In the genomic region with DNA sequence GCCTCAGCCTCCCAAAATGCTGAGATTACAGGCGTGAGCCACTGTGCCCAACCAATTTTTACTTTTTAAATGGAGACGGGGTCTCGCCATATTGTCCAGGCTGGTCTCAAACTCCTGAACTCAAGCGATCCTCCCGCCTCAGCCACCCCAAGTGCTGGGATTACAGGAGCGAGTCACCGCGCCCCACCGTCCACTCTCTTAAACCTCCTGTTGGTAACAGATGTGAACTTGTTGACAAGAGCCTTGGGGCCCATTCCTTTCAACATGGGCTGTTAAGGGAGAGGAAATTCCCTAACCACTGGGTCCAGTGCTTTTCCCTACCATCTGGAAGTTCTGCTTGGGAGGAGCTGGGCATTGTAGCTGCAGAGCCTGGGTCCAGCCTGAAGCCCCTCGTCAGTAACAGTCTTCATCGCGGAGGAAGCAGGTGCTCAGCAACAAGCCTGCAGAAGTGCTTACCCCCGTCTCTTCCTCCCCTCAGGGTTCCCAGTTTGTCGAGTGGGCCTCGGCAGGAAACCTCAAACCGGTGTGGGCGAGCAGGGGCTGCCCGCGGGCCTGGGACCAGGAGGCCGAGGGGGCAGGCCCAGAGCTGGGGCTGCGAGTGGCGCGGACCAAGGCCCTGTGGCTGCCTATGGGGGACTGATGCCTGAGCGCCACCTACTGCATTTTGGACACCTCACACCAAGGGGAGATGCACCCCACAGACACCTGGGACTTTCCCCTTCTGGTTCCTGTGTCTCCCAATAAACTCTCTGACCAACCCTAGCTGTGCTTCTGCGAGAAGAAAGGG, we compare ENCODE assay signal across 8 cellular contexts. TPM values are rescaled to one million over a fixed set of nuclear protein-coding genes. Genes with fewer than 3 reads are reported as not detected.
DNase-seq lines count a peak whose midpoint lies in the region; ATAC-seq, FAIRE-seq and TF ChIP-seq lines count a peak whose summit lies in the region.

No MANE protein-coding gene starts in this region.

- H4K20me1 ChIP-seq in keratinocyte (ENCODE audit: control insufficient read depth, extremely low read depth, insufficient read depth, low read length) (no peaks in the 10 kb centered on the region), neural progenitor cell (ENCODE audit: low read depth) (no peaks in the 10 kb centered on the region)

- H3K4me1 Mint-ChIP-seq in neural progenitor cell, result peaks cover 6% of the 10 kb centered on the region

- no peak overlapping the region for H3K4me2 ChIP-seq in keratinocyte (ENCODE audit: control insufficient read depth, extremely low read depth, insufficient read depth, low read depth, low read length)
- no peak overlapping the region for H3K4me2 ChIP-seq in neural progenitor cell

- H3K9ac ChIP-seq in keratinocyte (ENCODE audit: control insufficient read depth, extremely low read depth, insufficient read depth, low read length), result no peak overlapping the region
- no peak overlapping the region for H3K9ac ChIP-seq in neural progenitor cell

- H3K9me3 ChIP-seq in heart left ventricle (no peaks in the 10 kb centered on the region), keratinocyte (ENCODE audit: control insufficient read depth, low read depth, low read length) (no peaks in the 10 kb centered on the region), neural progenitor cell (ENCODE audit: low read depth) (no peaks in the 10 kb centered on the region)

- H3K27me3 ChIP-seq in heart left ventricle (peaks cover 0 to 6% (median 0%) of the 10 kb centered on the region in 9 donors), keratinocyte (ENCODE audit: control insufficient read depth, extremely low read depth, insufficient read depth, low read length) (peaks cover 4% of the 10 kb centered on the region), neural progenitor cell (peaks cover 10% of the 10 kb centered on the region)

- peaks cover 6% of the 10 kb centered on the region for H3K27me3 Mint-ChIP-seq in neural progenitor cell (ENCODE audit: insufficient read depth, low read depth)

- H2AFZ ChIP-seq in keratinocyte (ENCODE audit: control insufficient read depth, low read length) (no peak overlapping the region), neural progenitor cell (replicated peaks) (no peak overlapping the region)

- TF ChIP-seq POLR2A in heart left ventricle (IDR thresholded peaks at IDR 0.05), result no peak

- intact Hi-C loops in heart left ventricle (cut with DNase I), result loop anchor here in 1 of 10 donors (2.0 kb wide), 1 partner anchor 17 kb away; a partner anchor contains a TSS
- intact Hi-C loops in Right ventricle myocardium inferior (cut with DNase I), result no loop called here

- no peaks in the 10 kb centered on the region for H3K9me1 ChIP-seq in keratinocyte (ENCODE audit: control insufficient read depth, extremely low read depth, insufficient read depth, low read length)

- peak overlapping the region in 1 of 12 donors; percentile 5 for H3K4me3 ChIP-seq in heart left ventricle
- H3K4me3 ChIP-seq in keratinocyte (ENCODE audit: control insufficient read depth in 2 of 3, extremely low read depth in 1 of 3, insufficient read depth in 2 of 3, low read depth in 1 of 3, low read length in 3 of 3), result no peak overlapping the region
- no peak overlapping the region for H3K4me3 ChIP-seq in neural progenitor cell

- H3K27ac Mint-ChIP-seq in neural progenitor cell, result no peak overlapping the region

- H3K79me2 ChIP-seq in keratinocyte (ENCODE audit: control insufficient read depth, insufficient read depth, low read length) (no peaks in the 10 kb centered on the region), neural progenitor cell (ENCODE audit: low read depth) (no peaks in the 10 kb centered on the region)

- H3K4me3 Mint-ChIP-seq in neural progenitor cell, result no peak overlapping the region

- H3F3A ChIP-seq in neural progenitor cell (ENCODE audit: low read depth), result peaks cover 13% of the 10 kb centered on the region

- ATAC-seq in heart left ventricle, result no peak
- ATAC-seq in Right ventricle myocardium inferior, result no peak
- peak; percentile 43 for ATAC-seq in HG03457 (IDR thresholded peaks at IDR 0.05; ENCODE audit: unreplicated experiment)

- no peak for FAIRE-seq in keratinocyte (lab: Jason Lieb, UNC)

- DNase-seq in heart left ventricle (peak in 1 of 5 donors; percentile 77), Right ventricle myocardium inferior (ENCODE audit: missing footprints) (no peak), keratinocyte (ENCODE audit: low read depth, low spot score) (no peak), NOMO-1 treated with DMSO at 0.1 percent for 48 hours (lab: John Stamatoyannopoulos, UW; ENCODE audit: unreplicated experiment) (no peak), amygdala (lab: John Stamatoyannopoulos, UW) (no peak), neural progenitor cell (ENCODE audit: low spot score) (no peak)
- peak; percentile 64 for DNase-seq in activated CD8-positive, alpha-beta memory T cell treated with anti-CD3 and anti-CD28 coated beads, Interleukin-2, amount 50 U/mL, for 1 hour (ENCODE audit: extremely low read depth)

- peaks cover 7% of the 10 kb centered on the region for H3K36me3 Mint-ChIP-seq in neural progenitor cell

- H3K27ac ChIP-seq in heart left ventricle (peak overlapping the region in 11 of 12 donors; percentile 59 to 85 (median 74)), keratinocyte (ENCODE audit: control insufficient read depth, insufficient read depth, low read length) (no peak overlapping the region), neural progenitor cell (no peak overlapping the region)

- TF ChIP-seq CTCF in heart left ventricle (IDR thresholded peaks at IDR 0.05) (peak in 2 of 12 donors; percentile 4 to 17), keratinocyte (optimal IDR thresholded peaks at IDR 0.05 in 1 of 3, IDR thresholded peaks at IDR 0.05 in 1 of 3, conservative IDR thresholded peaks at IDR 0.05 in 1 of 3; ENCODE audit: extremely low read depth in 1 of 3, insufficient read depth in 2 of 3, low read length in 3 of 3) (peak; percentile 12 to 68 (median 46)), neural progenitor cell (IDR thresholded peaks at IDR 0.05) (no peak)

- H3K36me3 ChIP-seq in heart left ventricle, result peaks cover 0 to 21% (median 6%) of the 10 kb centered on the region in 9 donors
- peaks cover 0 to 2% of the 10 kb centered on the region in 2 experiments for H3K36me3 ChIP-seq in keratinocyte (ENCODE audit: control insufficient read depth in 2 of 2, extremely low read depth in 1 of 2, insufficient read depth in 2 of 2, low read length in 2 of 2)
- no peaks in the 10 kb centered on the region for H3K36me3 ChIP-seq in neural progenitor cell

- 83 to 95% (median 91%) methylated on average over 14 to 25 of the region's 25 CpGs for WGBS in heart left ventricle, 4 donors

- dilution Hi-C loops in keratinocyte (cut with MboI; ENCODE audit: extremely low pct_ligation_motif_present, low sequenced_read_pairs), result no loop called here

- H3K4me1 ChIP-seq in heart left ventricle (peaks cover 0 to 46% (median 19%) of the 10 kb centered on the region in 12 donors), keratinocyte (ENCODE audit: control insufficient read depth, extremely low read depth, insufficient read depth, low read length) (peaks cover 18% of the 10 kb centered on the region), neural progenitor cell (peaks cover 13% of the 10 kb centered on the region)

- H3K9me3 Mint-ChIP-seq in neural progenitor cell, result no peaks in the 10 kb centered on the region

RNA-seq across cellular contexts. Expression of a gene that starts 4.0 kb away (rescaled TPM):
- 10 to 100 TPM in 1 of 9 donors, 1 to 10 TPM in 8; 1.7 to 13.4 (median 2.4) TPM for total RNA-seq in heart left ventricle
- 1 to 10 TPM; 2.9 to 5.5 TPM for polyA plus RNA-seq in heart left ventricle
- total RNA-seq in Right ventricle myocardium inferior, result 4.7 TPM
- polyA plus RNA-seq in keratinocyte, result 0.80 to 1.7 TPM (median 1.3 TPM) in 3 replicates
- not detected for polyA plus RNA-seq in keratinocyte (2011; ENCODE audit: low read depth)
- polyA plus RNA-seq in keratinocyte (2011; cell fraction: cytosol; rRNA removed), result 0.53 and 1.6 TPM in 2 replicates
- 0.76 and 0.95 TPM in 2 replicates for polyA plus RNA-seq in keratinocyte (2011; cell fraction: nucleus; rRNA removed)
- polyA plus RNA-seq in keratinocyte (2012; ENCODE audit: low replicate concordance), result 0.47 and 4.0 TPM in 2 replicates
- 1.2 to 4.6 TPM in 2 of 3 replicates, not detected in the other for polyA minus RNA-seq in keratinocyte
- polyA minus RNA-seq in keratinocyte (2011; cell fraction: cytosol; rRNA and poly(A)+ RNA removed), result 2.5 TPM
- polyA minus RNA-seq in keratinocyte (2011; cell fraction: nucleus; rRNA and poly(A)+ RNA removed), result 0.53 TPM in 1 of 2 replicates, not detected in the other
- total RNA-seq in neural progenitor cell (ENCODE audit: low replicate concordance), result 0.24 and 0.96 TPM in 2 replicates

RNA-seq across cellular contexts. Expression of a gene that starts 17.0 kb away (rescaled TPM):
- total RNA-seq in heart left ventricle, result 10 to 100 TPM in 2 of 9 donors, 1 to 10 TPM in 7; 3.4 to 18.6 (median 8.5) TPM
- 10 to 100 TPM in 1 of 2 donors, 1 to 10 TPM in 1; 7.3 to 11.7 TPM for polyA plus RNA-seq in heart left ventricle
- total RNA-seq in Right ventricle myocardium inferior, result 12.7 TPM
- polyA plus RNA-seq in keratinocyte, result 7.1 to 12.2 TPM (median 9.8 TPM) in 3 replicates
- polyA plus RNA-seq in keratinocyte (2011; ENCODE audit: low read depth), result 4.1 TPM
- 3.8 and 12.0 TPM in 2 replicates for polyA plus RNA-seq in keratinocyte (2011; cell fraction: cytosol; rRNA removed)
- 16.6 and 27.7 TPM in 2 replicates for polyA plus RNA-seq in keratinocyte (2011; cell fraction: nucleus; rRNA removed)
- 11.2 and 20.9 TPM in 2 replicates for polyA plus RNA-seq in keratinocyte (2012; ENCODE audit: low replicate concordance)
- 8.6 to 12.1 TPM (median 8.6 TPM) in 3 replicates for polyA minus RNA-seq in keratinocyte
- 55.1 TPM for polyA minus RNA-seq in keratinocyte (2011; cell fraction: cytosol; rRNA and poly(A)+ RNA removed)
- polyA minus RNA-seq in keratinocyte (2011; cell fraction: nucleus; rRNA and poly(A)+ RNA removed), result 17.8 and 19.5 TPM in 2 replicates
- 14.7 and 77.6 TPM in 2 replicates for total RNA-seq in neural progenitor cell (ENCODE audit: low replicate concordance)

RNA-seq across cellular contexts. Expression of a gene that starts 17.4 kb away (rescaled TPM):
- 1,000 to 10,000 TPM in 8 of 9 donors, 100 to 1,000 TPM in 1; 876 to 1,739 (median 1,261) TPM for total RNA-seq in heart left ventricle
- polyA plus RNA-seq in heart left ventricle, result 1,000 to 10,000 TPM; 1,194 to 2,850 TPM
- 1,486 TPM for total RNA-seq in Right ventricle myocardium inferior
- polyA plus RNA-seq in keratinocyte, result 1,826 to 4,676 TPM (median 3,383 TPM) in 3 replicates
- 1,172 TPM for polyA plus RNA-seq in keratinocyte (2011; ENCODE audit: low read depth)
- polyA plus RNA-seq in keratinocyte (2011; cell fraction: cytosol; rRNA removed), result 2,271 and 4,389 TPM in 2 replicates
- 847 and 1,123 TPM in 2 replicates for polyA plus RNA-seq in keratinocyte (2011; cell fraction: nucleus; rRNA removed)
- polyA plus RNA-seq in keratinocyte (2012; ENCODE audit: low replicate concordance), result 3,372 and 3,518 TPM in 2 replicates
- 834 to 2,199 TPM (median 1,514 TPM) in 3 replicates for polyA minus RNA-seq in keratinocyte
- polyA minus RNA-seq in keratinocyte (2011; cell fraction: cytosol; rRNA and poly(A)+ RNA removed), result 1,948 TPM
- polyA minus RNA-seq in keratinocyte (2011; cell fraction: nucleus; rRNA and poly(A)+ RNA removed), result 676 and 708 TPM in 2 replicates
- 2,053 and 3,348 TPM in 2 replicates for total RNA-seq in neural progenitor cell (ENCODE audit: low replicate concordance)

RNA-seq across cellular contexts. Expression of a gene that starts 18.4 kb away (rescaled TPM):
- 10 to 100 TPM; 16.3 to 49.9 (median 31.1) TPM for total RNA-seq in heart left ventricle
- polyA plus RNA-seq in heart left ventricle, result 10 to 100 TPM; 22.6 to 57.6 TPM
- 32.4 TPM for total RNA-seq in Right ventricle myocardium inferior
- polyA plus RNA-seq in keratinocyte, result 29.0 to 40.7 TPM (median 37.8 TPM) in 3 replicates
- polyA plus RNA-seq in keratinocyte (2011; ENCODE audit: low read depth), result 28.1 TPM
- polyA plus RNA-seq in keratinocyte (2011; cell fraction: cytosol; rRNA removed), result 21.0 and 30.4 TPM in 2 replicates
- 52.1 and 56.4 TPM in 2 replicates for polyA plus RNA-seq in keratinocyte (2011; cell fraction: nucleus; rRNA removed)
- 37.2 and 37.3 TPM in 2 replicates for polyA plus RNA-seq in keratinocyte (2012; ENCODE audit: low replicate concordance)
- 23.7 to 31.4 TPM (median 26.2 TPM) in 3 replicates for polyA minus RNA-seq in keratinocyte
- polyA minus RNA-seq in keratinocyte (2011; cell fraction: cytosol; rRNA and poly(A)+ RNA removed), result 20.5 TPM
- 8.1 and 17.3 TPM in 2 replicates for polyA minus RNA-seq in keratinocyte (2011; cell fraction: nucleus; rRNA and poly(A)+ RNA removed)
- total RNA-seq in neural progenitor cell (ENCODE audit: low replicate concordance), result 133 and 168 TPM in 2 replicates

RNA-seq across cellular contexts. Expression of a gene that starts 26.2 kb away (rescaled TPM):
- 1,000 to 10,000 TPM in 5 of 9 donors, 100 to 1,000 TPM in 4; 778 to 1,895 (median 1,011) TPM for total RNA-seq in heart left ventricle
- 1,000 to 10,000 TPM; 2,258 to 2,723 TPM for polyA plus RNA-seq in heart left ventricle
- 1,100 TPM for total RNA-seq in Right ventricle myocardium inferior
- polyA plus RNA-seq in keratinocyte, result 2,569 to 3,320 TPM (median 2,868 TPM) in 3 replicates
- polyA plus RNA-seq in keratinocyte (2011; ENCODE audit: low read depth), result 1,199 TPM
- 3,950 and 4,485 TPM in 2 replicates for polyA plus RNA-seq in keratinocyte (2011; cell fraction: cytosol; rRNA removed)
- polyA plus RNA-seq in keratinocyte (2011; cell fraction: nucleus; rRNA removed), result 1,340 and 1,382 TPM in 2 replicates
- polyA plus RNA-seq in keratinocyte (2012; ENCODE audit: low replicate concordance), result 2,466 and 3,061 TPM in 2 replicates
- 1,093 to 1,706 TPM (median 1,654 TPM) in 3 replicates for polyA minus RNA-seq in keratinocyte
- polyA minus RNA-seq in keratinocyte (2011; cell fraction: cytosol; rRNA and poly(A)+ RNA removed), result 920 TPM
- polyA minus RNA-seq in keratinocyte (2011; cell fraction: nucleus; rRNA and poly(A)+ RNA removed), result 160 and 212 TPM in 2 replicates
- total RNA-seq in neural progenitor cell (ENCODE audit: low replicate concordance), result 5,448 and 6,772 TPM in 2 replicates

Comparison
In these comparisons a context has a peak if more than half of its experiments do, and no peak if none do; other contexts are left out.
1. H3K27ac ChIP-seq: peak in heart left ventricle (11 of 12); none in keratinocyte (single experiment) and neural progenitor cell (single experiment).